1 cellular context compared by ENCODE assay signal in the genomic region with DNA sequence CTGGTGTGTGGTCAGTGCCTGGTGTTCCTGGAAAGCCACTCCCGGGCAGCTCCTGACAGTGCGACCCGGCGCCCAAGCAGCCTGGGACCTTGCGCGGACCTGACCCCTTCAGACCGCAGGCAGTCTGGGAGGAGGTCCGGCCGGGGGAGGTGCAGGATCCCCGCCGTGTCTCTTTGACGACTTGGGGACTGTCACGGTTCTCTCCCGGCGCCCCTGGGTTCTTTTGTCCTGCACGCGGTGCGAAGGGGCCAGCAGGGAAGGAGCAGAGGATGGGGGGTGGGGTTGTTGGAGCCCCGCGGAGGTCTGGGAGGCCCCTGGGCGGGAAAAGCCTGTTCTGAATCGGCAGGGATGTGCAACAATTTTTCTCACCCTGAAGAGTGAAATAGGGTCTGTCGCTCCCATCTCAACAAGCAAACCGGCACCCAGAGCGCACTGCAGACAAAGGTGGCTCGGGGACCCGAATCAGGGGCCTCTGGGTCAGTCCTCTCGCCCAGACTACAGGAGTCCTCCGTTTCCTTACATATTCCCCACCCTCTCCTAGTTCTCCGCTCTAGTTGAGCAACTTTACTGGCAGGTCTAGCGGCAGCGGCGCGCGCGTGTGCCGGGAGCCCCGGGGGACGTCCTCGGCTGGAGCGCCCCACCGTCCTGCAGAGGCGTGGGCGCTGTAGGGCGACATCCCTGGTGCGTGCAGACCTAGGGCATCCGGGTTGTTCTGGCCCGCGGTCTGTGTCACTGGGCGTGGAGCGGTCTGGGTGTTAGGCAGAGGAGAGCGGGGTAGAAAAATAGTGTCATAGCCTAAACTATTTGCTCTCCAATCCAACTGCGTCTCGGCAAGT.
TF ChIP-seq lines count a peak whose summit lies in the region.

No MANE protein-coding gene starts in this region.

TF ChIP-seq in IMR-90, 13 proteins besides CTCF, POLR2A, EP300 and RAD21:
- 0 out of 2 replicates have a peak, but pooled peaks have one; percentile 63 for TF ChIP-seq CHD1 (IDR thresholded peaks at IDR 0.05; ENCODE audit: low read depth, low read length)
- no peak for TF ChIP-seq BHLHE40 (IDR thresholded peaks at IDR 0.05; ENCODE audit: low read depth, low read length)
- no peak for TF ChIP-seq RCOR1 (IDR thresholded peaks at IDR 0.05; ENCODE audit: insufficient replicate concordance, low read length)
- TF ChIP-seq, protein P1, sequence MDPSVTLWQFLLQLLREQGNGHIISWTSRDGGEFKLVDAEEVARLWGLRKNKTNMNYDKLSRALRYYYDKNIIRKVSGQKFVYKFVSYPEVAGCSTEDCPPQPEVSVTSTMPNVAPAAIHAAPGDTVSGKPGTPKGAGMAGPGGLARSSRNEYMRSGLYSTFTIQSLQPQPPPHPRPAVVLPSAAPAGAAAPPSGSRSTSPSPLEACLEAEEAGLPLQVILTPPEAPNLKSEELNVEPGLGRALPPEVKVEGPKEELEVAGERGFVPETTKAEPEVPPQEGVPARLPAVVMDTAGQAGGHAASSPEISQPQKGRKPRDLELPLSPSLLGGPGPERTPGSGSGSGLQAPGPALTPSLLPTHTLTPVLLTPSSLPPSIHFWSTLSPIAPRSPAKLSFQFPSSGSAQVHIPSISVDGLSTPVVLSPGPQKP (IDR thresholded peaks at IDR 0.05; ENCODE audit: borderline replicate concordance, low read depth, low read length), result no peak
- TF ChIP-seq, protein P2, sequence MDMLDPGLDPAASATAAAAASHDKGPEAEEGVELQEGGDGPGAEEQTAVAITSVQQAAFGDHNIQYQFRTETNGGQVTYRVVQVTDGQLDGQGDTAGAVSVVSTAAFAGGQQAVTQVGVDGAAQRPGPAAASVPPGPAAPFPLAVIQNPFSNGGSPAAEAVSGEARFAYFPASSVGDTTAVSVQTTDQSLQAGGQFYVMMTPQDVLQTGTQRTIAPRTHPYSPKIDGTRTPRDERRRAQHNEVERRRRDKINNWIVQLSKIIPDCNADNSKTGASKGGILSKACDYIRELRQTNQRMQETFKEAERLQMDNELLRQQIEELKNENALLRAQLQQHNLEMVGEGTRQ (IDR thresholded peaks at IDR 0.05; ENCODE audit: low read depth, low read length), result no peak
- no peak for TF ChIP-seq MXI1 (IDR thresholded peaks at IDR 0.05; ENCODE audit: borderline replicate concordance, low read depth, low read length)
- 0 out of 2 replicates have a peak, but pooled peaks have one; percentile 53 for TF ChIP-seq CEBPB (IDR thresholded peaks at IDR 0.05; ENCODE audit: low read depth, low read length)
- TF ChIP-seq SMC3 (IDR thresholded peaks at IDR 0.05; ENCODE audit: low read depth, low read length), result no peak
- no peak for TF ChIP-seq RFX5 (IDR thresholded peaks at IDR 0.05; ENCODE audit: low read depth, low read length)
